25 cellular contexts compared by ENCODE assay signal in the genomic region with DNA sequence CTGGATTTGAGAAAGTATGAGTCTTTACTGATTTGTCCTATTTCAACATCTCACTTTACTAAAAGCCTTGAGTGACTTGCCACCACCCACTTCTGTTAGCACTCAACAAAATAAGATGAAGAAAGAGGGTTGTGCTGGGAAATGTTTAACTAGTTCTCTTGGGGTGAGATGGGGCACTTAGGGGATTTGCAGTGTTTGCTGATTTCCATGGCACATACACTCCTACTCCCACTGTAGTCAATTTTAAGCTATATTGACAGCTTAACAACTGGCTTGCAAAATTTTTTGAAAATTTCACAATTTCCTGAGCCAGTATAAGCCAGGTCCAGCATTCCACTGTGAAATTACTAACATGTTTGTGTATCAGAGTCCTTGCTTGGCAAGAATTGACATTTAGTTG.
DNase-seq lines count a peak whose midpoint lies in the region; ATAC-seq and TF ChIP-seq lines count a peak whose summit lies in the region.
"Had no signal": no experiment of that assay in that cellular context is flagged by ENCODE, and none has a peak within 500 bp of the region (broad histone marks: within the 10 kb centered on the region; RNA-seq: fewer than 3 reads in every experiment).

No MANE protein-coding gene starts in this region.

- H3K4me1 ChIP-seq in heart left ventricle, result no peaks in the 10 kb centered on the region
- H3K4me1 ChIP-seq in smooth muscle cell (ENCODE audit: low read depth), result no peaks in the 10 kb centered on the region
- H3K4me1 ChIP-seq in sigmoid colon, result no peaks in the 10 kb centered on the region
- H3K4me1 ChIP-seq: esophagus muscularis mucosa, stomach had no signal

- H3K27ac ChIP-seq in heart left ventricle, result no peak overlapping the region
- no peak overlapping the region for H3K27ac ChIP-seq in smooth muscle cell (ENCODE audit: low read depth)
- H3K27ac ChIP-seq in sigmoid colon, result no peak overlapping the region
- H3K27ac ChIP-seq: esophagus muscularis mucosa, HL-60, ovary, skin epidermis, stomach, VCaP had no signal

- TF ChIP-seq EP300 in sigmoid colon (IDR thresholded peaks at IDR 0.05), result no peak

- intact Hi-C loops in Right ventricle myocardium inferior (cut with DNase I), result no loop called here
- intact Hi-C loops in heart left ventricle (cut with DNase I), result no loop called here
- intact Hi-C loops in sigmoid colon (cut with DNase I), result no loop called here

- no peaks in the 10 kb centered on the region for H3F3A ChIP-seq in smooth muscle cell (ENCODE audit: low read depth)

- no peak overlapping the region for H3K9ac ChIP-seq in smooth muscle cell (ENCODE audit: low read depth)

- TF ChIP-seq CTCF in heart left ventricle (IDR thresholded peaks at IDR 0.05), result no peak
- no peak for TF ChIP-seq CTCF in fibroblast of pulmonary artery (IDR thresholded peaks at IDR 0.05; ENCODE audit: low read length, missing control alignments)
- no peak for TF ChIP-seq CTCF in smooth muscle cell (IDR thresholded peaks at IDR 0.05; ENCODE audit: borderline replicate concordance, insufficient read depth, poor library complexity, severe bottlenecking)
- no peak for TF ChIP-seq CTCF in sigmoid colon (IDR thresholded peaks at IDR 0.05)

- H3K9me3 ChIP-seq in heart left ventricle (peaks cover 0 to 14% (median 0%) of the 10 kb centered on the region in 12 donors), smooth muscle cell (replicated peaks; ENCODE audit: low read depth) (no peaks in the 10 kb centered on the region), sigmoid colon (peaks cover 0 to 3% (median 0%) of the 10 kb centered on the region in 4 donors)
- H3K9me3 ChIP-seq: esophagus muscularis mucosa, ovary had no signal

- ATAC-seq in Right ventricle myocardium inferior, result peak; percentile 77
- no peak for ATAC-seq in heart left ventricle
- ATAC-seq: HCT116 had no signal

- H3K4me3 ChIP-seq in heart left ventricle, result no peak overlapping the region
- H3K4me3 ChIP-seq in fibroblast of pulmonary artery (replicated peaks; ENCODE audit: low read depth, low read length), result no peak overlapping the region
- no peak overlapping the region for H3K4me3 ChIP-seq in smooth muscle cell
- no peak overlapping the region for H3K4me3 ChIP-seq in sigmoid colon
- H3K4me3 ChIP-seq: esophagus muscularis mucosa, ovary, skin epidermis, stomach had no signal

- TF ChIP-seq POLR2A in heart left ventricle (IDR thresholded peaks at IDR 0.05) (no peak), sigmoid colon (IDR thresholded peaks at IDR 0.05) (no peak)

- DNase-seq in Right ventricle myocardium inferior (ENCODE audit: missing footprints) (no peak), heart left ventricle (no peak), NCI-H226 (peak; percentile 11), fibroblast of pulmonary artery (ENCODE audit: low read depth) (peak; percentile 42), smooth muscle cell (lab: John Stamatoyannopoulos, UW; ENCODE audit: unreplicated experiment) (no peak), T-helper 9 cell (no peak), NCI-H2227 treated with DMSO at 0.1 percent for 48 hours (lab: John Stamatoyannopoulos, UW) (no peak), sigmoid colon (no peak)
- DNase-seq: activated gamma-delta T cell treated with Interleukin-2 at 50 U/mL for 16 hours; anterior cingulate cortex; cerebellar nuclear complex; DMS 273 treated with DMSO at 0.1 percent for 48 hours; effector CD4-positive, alpha-beta T cell; GF-D8; MM.1S; NCI-H1930; ovary; SHP77; stimulated activated CD4-positive, alpha-beta T cell treated with anti-CD3 and anti-CD28 coated beads, Interleukin-4, amount 100 ng/mL, for 1 hour; stomach had no signal

- H3K36me3 ChIP-seq in heart left ventricle, result no peaks in the 10 kb centered on the region
- no peaks in the 10 kb centered on the region for H3K36me3 ChIP-seq in smooth muscle cell (ENCODE audit: low read depth)
- H3K36me3 ChIP-seq in sigmoid colon, result no peaks in the 10 kb centered on the region
- H3K36me3 ChIP-seq: esophagus muscularis mucosa, ovary, stomach had no signal

- peak overlapping the region; percentile 19 for H3K4me2 ChIP-seq in smooth muscle cell

- no peak overlapping the region for H2AFZ ChIP-seq in smooth muscle cell (ENCODE audit: low read depth)

- no peaks in the 10 kb centered on the region for H4K20me1 ChIP-seq in smooth muscle cell (ENCODE audit: low read depth)

- H3K27me3 ChIP-seq in heart left ventricle (no peaks in the 10 kb centered on the region), smooth muscle cell (ENCODE audit: low read depth) (no peaks in the 10 kb centered on the region), sigmoid colon (no peaks in the 10 kb centered on the region)
- H3K27me3 ChIP-seq: esophagus muscularis mucosa, ovary, stomach had no signal

- no peaks in the 10 kb centered on the region for H3K79me2 ChIP-seq in smooth muscle cell (ENCODE audit: low read depth)

Comparison
In these comparisons a context has a peak if more than half of its experiments do, and no peak if none do; other contexts are left out.
1. DNase-seq: peak in NCI-H226 (single experiment) and fibroblast of pulmonary artery (single experiment); none in Right ventricle myocardium inferior (single experiment), heart left ventricle (0 of 5), smooth muscle cell (single experiment), T-helper 9 cell (single experiment), NCI-H2227 treated with DMSO at 0.1 percent for 48 hours (single experiment) and sigmoid colon (single experiment).